16 cellular contexts compared by ENCODE assay signal in the genomic region with DNA sequence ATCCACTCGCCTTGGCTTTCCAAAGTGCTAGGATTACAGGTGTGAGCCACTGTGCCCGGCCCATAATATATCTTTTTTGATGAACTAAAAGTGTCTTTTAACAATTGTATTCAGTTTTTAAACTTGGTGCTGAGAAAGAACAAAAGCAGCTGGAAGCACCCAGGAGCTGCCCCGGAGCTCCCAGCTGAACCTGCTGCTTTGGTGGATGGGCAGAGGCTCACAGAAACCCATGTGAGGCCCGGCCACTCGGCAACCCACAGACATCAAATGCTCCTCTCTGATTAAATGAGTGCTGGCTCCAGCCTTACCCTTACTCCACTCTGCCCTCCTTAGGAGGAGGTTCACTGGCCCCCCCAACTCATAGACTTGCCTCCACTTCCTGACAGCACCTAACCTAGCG. TPM values are rescaled to one million over a fixed set of nuclear protein-coding genes. Genes with fewer than 3 reads are reported as not detected.
"Had no signal": no experiment of that assay in that cellular context is flagged by ENCODE, and none has a peak within 500 bp of the region (broad histone marks: within the 10 kb centered on the region; RNA-seq: fewer than 3 reads in every experiment).

No MANE protein-coding gene starts in this region.

- H3K4me3 Mint-ChIP-seq: activated naive CD4-positive, alpha-beta T cell treated with anti-CD3 and anti-CD28 coated beads, Interleukin-2, amount 10 ng/mL, durations not matched to agents 7 days and 5 days; activated naive CD8-positive, alpha-beta T cell treated with anti-CD3 and anti-CD28 coated beads, Interleukin-2, amount 50 U/mL, for 24 hours; activated T-cell treated with anti-CD3 and anti-CD28 coated beads, Interleukin-2, amount 50 U/mL, for 4 hours; brain; natural killer cell; stimulated activated naive CD8-positive, alpha-beta T cell treated with anti-CD3 and anti-CD28 coated beads, Interleukin-15, Interleukin-2, amounts not matched to agents 100 ng/mL and 50 ng/mL, for 24 hours; T-helper 1 cell treated with Interleukin-12 subunit alpha and Interleukin-12 subunit beta and Interleukin-4 antibody, amounts not matched to agents 30 μg/mL and 1 μg/mL, for 36 hours had no signal

- H3K4me1 ChIP-seq: lower lobe of right lung, transverse colon had no signal

- H3K27ac Mint-ChIP-seq: activated naive CD4-positive, alpha-beta T cell treated with anti-CD3 and anti-CD28 coated beads, Interleukin-2, amount 10 ng/mL, durations not matched to agents 7 days and 5 days; natural killer cell; stimulated activated naive CD8-positive, alpha-beta T cell treated with anti-CD3 and anti-CD28 coated beads, Interleukin-15, Interleukin-2, amounts not matched to agents 100 ng/mL and 50 ng/mL, for 24 hours; T-helper 1 cell treated with Interleukin-12 subunit alpha and Interleukin-12 subunit beta and Interleukin-4 antibody, amounts not matched to agents 30 μg/mL and 1 μg/mL, for 36 hours had no signal

- DNase-seq: activated CD4-positive, alpha-beta T cell treated with anti-CD3 and anti-CD28 coated beads, Interleukin-2, amount 50 U/mL, for 4 hours; activated naive CD4-positive, alpha-beta T cell treated with anti-CD3 and anti-CD28 coated beads, Interleukin-2, amount 10 ng/mL, durations not matched to agents 7 days and 5 days; activated naive CD8-positive, alpha-beta T cell treated with anti-CD3 and anti-CD28 coated beads, Interleukin-2, amount 50 U/mL, for 24 hours; activated T-cell treated with anti-CD3 and anti-CD28 coated beads, Interleukin-2, amount 50 U/mL, for 4 hours; anterior cingulate cortex; caudate nucleus; lower lobe of right lung; natural killer cell; retina; transverse colon had no signal

- H3K36me3 Mint-ChIP-seq: activated naive CD4-positive, alpha-beta T cell treated with anti-CD3 and anti-CD28 coated beads, Interleukin-2, amount 10 ng/mL, durations not matched to agents 7 days and 5 days; brain; natural killer cell had no signal

- H3K4me1 Mint-ChIP-seq: activated naive CD4-positive, alpha-beta T cell treated with anti-CD3 and anti-CD28 coated beads, Interleukin-2, amount 10 ng/mL, durations not matched to agents 7 days and 5 days; activated naive CD8-positive, alpha-beta T cell treated with anti-CD3 and anti-CD28 coated beads, Interleukin-2, amount 50 U/mL, for 24 hours had no signal

- H3K27ac ChIP-seq: gastroesophageal sphincter, heart left ventricle, lower lobe of right lung, transverse colon had no signal

- H3K4me3 ChIP-seq: gastroesophageal sphincter, heart left ventricle, lower lobe of right lung, transverse colon had no signal

- H3K9me3 Mint-ChIP-seq: activated naive CD4-positive, alpha-beta T cell treated with anti-CD3 and anti-CD28 coated beads, Interleukin-2, amount 10 ng/mL, durations not matched to agents 7 days and 5 days; activated naive CD8-positive, alpha-beta T cell treated with anti-CD3 and anti-CD28 coated beads, Interleukin-2, amount 50 U/mL, for 24 hours; activated T-cell treated with anti-CD3 and anti-CD28 coated beads, Interleukin-2, amount 50 U/mL, for 4 hours; brain; natural killer cell; stimulated activated naive CD8-positive, alpha-beta T cell treated with anti-CD3 and anti-CD28 coated beads, Interleukin-15, Interleukin-2, amounts not matched to agents 100 ng/mL and 50 ng/mL, for 24 hours; T-helper 1 cell treated with Interleukin-12 subunit alpha and Interleukin-12 subunit beta and Interleukin-4 antibody, amounts not matched to agents 30 μg/mL and 1 μg/mL, for 36 hours had no signal

- H3K36me3 ChIP-seq: gastroesophageal sphincter, heart left ventricle, lower lobe of right lung, transverse colon had no signal

- H3K27me3 ChIP-seq: gastroesophageal sphincter, heart left ventricle, transverse colon had no signal

- H3K9me3 ChIP-seq: gastroesophageal sphincter, heart left ventricle, lower lobe of right lung, transverse colon had no signal

RNA-seq across cellular contexts. Expression of a gene that starts 59.4 kb away (rescaled TPM):
- total RNA-seq: activated T-cell treated with anti-CD3 and anti-CD28 coated beads, Interleukin-2, amount 50 U/mL, for 4 hours; esophagus mucosa; lower lobe of right lung; natural killer cell had no signal
